In genomic region chr3:56042326-56042951, GRCh38 we compare ENCODE assay signal across 8 cellular contexts.
DNase-seq lines count a peak whose midpoint lies in the region; TF ChIP-seq lines count a peak whose summit lies in the region.

No MANE protein-coding gene starts in this region.

- H3K4me3 ChIP-seq in adrenal gland: no peak overlapping the region

- TF ChIP-seq POLR2A in adrenal gland (IDR thresholded peaks at IDR 0.05): no peak

- no peaks in the 10 kb centered on the region for H3K9me3 ChIP-seq in adrenal gland (replicated peaks in 1 of 3)

- peak; percentile 30 to 56 (median 50) for TF ChIP-seq CTCF in adrenal gland (IDR thresholded peaks at IDR 0.05)

- no peaks in the 10 kb centered on the region for H3K4me1 ChIP-seq in adrenal gland (replicated peaks in 1 of 2)

- H3K27me3 ChIP-seq in adrenal gland: peaks cover 7% of the 10 kb centered on the region

- 49 to 55% (median 51%) methylated on average over 10 of the region's 10 CpGs for WGBS in adrenal gland, 4 donors

- DNase-seq in COLO829 (ENCODE audit: low spot score) (peak; percentile 15), Kasumi-1 (lab: John Stamatoyannopoulos, UW) (peak; percentile 47 to 65), adrenal gland (no peak), iPS-NIHi7 (ENCODE audit: extremely low spot score) (peak; percentile 61), OCI-M2 (lab: John Stamatoyannopoulos, UW; ENCODE audit: unreplicated experiment) (no peak), NCI-H774 (lab: John Stamatoyannopoulos, UW) (no peak), middle frontal gyrus (ENCODE audit: extremely low spot score, low spot score) (no peak)
- no peak for DNase-seq in activated CD8-positive, alpha-beta memory T cell treated with anti-CD3 and anti-CD28 coated beads, Interleukin-2, amount 50 U/mL, for 48 hours

- no peaks in the 10 kb centered on the region for H3K36me3 ChIP-seq in adrenal gland (replicated peaks in 1 of 2)

- H3K27ac ChIP-seq in adrenal gland: no peak overlapping the region

- intact Hi-C loops in adrenal gland (cut with DNase I): loop anchor here in 1 of 2 donors (5.0 kb wide), 1 partner anchor 555 kb away; the partner anchor contains the start of gene WNT5A

Comparison
In these comparisons a context has a peak if more than half of its experiments do, and no peak if none do; other contexts are left out.
1. DNase-seq: peak in COLO829 (single experiment), Kasumi-1 (2 of 2) and iPS-NIHi7 (single experiment); none in adrenal gland (0 of 7), OCI-M2 (single experiment), NCI-H774 (single experiment), activated CD8-positive, alpha-beta memory T cell treated with anti-CD3 and anti-CD28 coated beads, Interleukin-2, amount 50 U/mL, for 48 hours (single experiment) and middle frontal gyrus (single experiment).